ENCODE assay signal across 8 cellular contexts in the genomic region with DNA sequence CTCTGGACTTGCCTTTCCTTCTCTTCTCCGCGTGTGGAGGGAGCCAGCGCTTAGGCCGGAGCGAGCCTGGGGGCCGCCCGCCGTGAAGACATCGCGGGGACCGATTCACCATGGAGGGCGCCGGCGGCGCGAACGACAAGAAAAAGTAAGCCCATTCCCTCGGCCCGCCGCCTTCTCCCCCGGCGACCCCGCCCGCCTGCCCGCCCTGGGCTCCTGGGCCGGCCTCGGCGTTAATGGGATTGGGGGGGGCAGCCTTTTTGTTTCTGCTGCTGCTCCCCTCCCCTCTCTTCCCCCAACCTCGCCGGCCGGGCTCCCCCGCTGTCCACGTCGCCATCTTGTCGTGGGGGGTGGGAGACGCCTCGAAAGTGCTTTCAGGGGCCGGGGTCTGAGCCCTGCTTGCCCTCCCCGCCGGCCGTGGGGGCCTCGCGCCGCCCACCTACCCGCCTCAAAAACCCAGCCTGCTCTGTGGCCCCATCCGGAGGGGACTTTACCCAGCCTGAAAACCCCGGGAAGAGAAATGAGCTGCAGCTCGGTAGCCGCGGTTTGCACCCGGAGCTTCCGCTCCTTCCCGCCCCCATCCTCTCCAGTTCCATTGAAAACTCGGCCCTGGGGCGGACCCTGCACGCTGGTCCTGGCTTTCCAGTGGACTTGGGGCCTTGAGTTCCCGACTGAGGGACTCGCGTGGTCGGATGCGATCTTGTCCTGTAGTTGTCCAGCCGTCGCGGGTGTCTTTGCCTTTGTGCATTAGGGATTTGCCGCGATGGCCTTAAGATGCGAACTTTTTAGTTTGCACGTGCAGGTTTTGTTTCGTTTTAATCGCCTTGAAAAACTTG. TPM values are rescaled to one million over a fixed set of nuclear protein-coding genes. Genes with fewer than 3 reads are reported as not detected.
DNase-seq lines count a peak whose midpoint lies in the region; ATAC-seq lines count a peak whose summit lies in the region.

No MANE protein-coding gene starts in this region.

- ATAC-seq in right cardiac atrium (peak; percentile 51 to 69), GM18519 (IDR thresholded peaks at IDR 0.05; ENCODE audit: low FRiP score, unreplicated experiment) (no peak)

- intact Hi-C loops in right cardiac atrium (cut with DNase I) = loop anchor here in 1 of 4 donors (10.0 kb wide), 1 partner anchor 221 kb away; no protein-coding TSS in a partner anchor

- DNase-seq in DMS 273 treated with DMSO at 0.1 percent for 48 hours (lab: John Stamatoyannopoulos, UW) (peak; percentile 19), H4 (ENCODE audit: low spot score) (peak; percentile 33), NAMALWA (ENCODE audit: low spot score) (peak; percentile 35), T follicular helper cell (ENCODE audit: low read depth) (peak; percentile 20), amniotic epithelial cell (ENCODE audit: low read depth) (peak; percentile 70), right cardiac atrium (peak; percentile 65 to 83 (median 81)), putamen (ENCODE audit: low spot score) (peak; percentile 56)

- peak overlapping the region; percentile 71 for H3K4me3 ChIP-seq in right cardiac atrium (ENCODE audit: low read length)

- H3K27ac ChIP-seq in right cardiac atrium (ENCODE audit: low read length) = peak overlapping the region; percentile 93

- under 1% methylated on average over 70 of the region's 70 CpGs for WGBS in right cardiac atrium

- H3K4me1 ChIP-seq in right cardiac atrium (ENCODE audit: control insufficient read depth, insufficient read depth, low read length) = peaks cover 3% of the 10 kb centered on the region

- H3K27me3 ChIP-seq in right cardiac atrium (ENCODE audit: control insufficient read depth, insufficient read depth) = no peaks in the 10 kb centered on the region

- no peaks in the 10 kb centered on the region for H3K9me3 ChIP-seq in right cardiac atrium (ENCODE audit: control insufficient read depth, low read length)

RNA-seq across cellular contexts. Expression of a gene that starts 0.6 kb away (rescaled TPM):
- total RNA-seq in H4 (2014; rRNA removed; shearing (Covaris generic)) = 168 and 242 TPM in 2 replicates
- total RNA-seq in right cardiac atrium = 100 to 1,000 TPM in 1 of 4 donors, 10 to 100 TPM in 3; 52.7 to 117 (median 81.1) TPM
- 25.5 TPM for polyA plus RNA-seq in right cardiac atrium

Comparison
In these comparisons a context has a peak if more than half of its experiments do, and no peak if none do; other contexts are left out.
1. DNase-seq: peak in every context shown above with its lines; median percentile 81 in right cardiac atrium; 70 in amniotic epithelial cell; 56 in putamen; 35 in NAMALWA; 33 in H4; 20 in T follicular helper cell; 19 in DMS 273 treated with DMSO at 0.1 percent for 48 hours.